ENCODE assay signal across 13 cellular contexts in the genomic region with DNA sequence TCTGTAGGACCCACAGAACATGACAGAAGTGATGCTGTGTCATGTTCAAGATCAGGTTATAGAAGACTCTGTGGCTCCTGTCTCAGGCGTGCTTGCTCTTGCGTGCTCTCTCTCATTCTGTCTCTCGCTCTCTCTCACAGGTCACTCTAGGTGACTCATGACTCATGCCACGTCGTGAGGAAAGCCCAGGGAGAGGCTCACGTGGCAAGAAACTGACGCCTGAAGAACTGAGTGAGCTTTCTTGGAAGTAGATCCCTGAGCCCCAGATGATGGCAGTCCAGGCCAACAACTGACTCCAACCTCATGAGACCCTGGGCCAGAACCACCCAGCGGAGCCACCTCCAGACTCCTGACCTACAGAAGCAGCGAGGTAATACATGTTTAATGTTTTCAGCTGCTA.
A peak's percentile ranks its signal among the peaks of the same experiment; 100 is the strongest.
DNase-seq lines count a peak whose midpoint lies in the region; ATAC-seq and TF ChIP-seq lines count a peak whose summit lies in the region.
"Had no signal": no experiment of that assay in that cellular context is flagged by ENCODE, and none has a peak within 500 bp of the region (broad histone marks: within the 10 kb centered on the region; RNA-seq: fewer than 3 reads in every experiment).

No MANE protein-coding gene starts in this region.

- H3K27ac ChIP-seq in gastrocnemius medialis = peak overlapping the region; percentile 47 to 69 (median 55)

- peaks cover 4 to 5% of the 10 kb centered on the region in 2 donors for H3K4me1 ChIP-seq in gastrocnemius medialis

- H3K9me3 ChIP-seq in gastrocnemius medialis = no peaks in the 10 kb centered on the region

- in situ Hi-C loops in SK-MEL-5 (cut with HindIII; ENCODE audit: low pct_unique_long_range_greater_than_20kb, low sequenced_read_pairs) = no loop called here
- in situ Hi-C loops in gastrocnemius medialis (cut with MboI; ENCODE audit: low sequenced_read_pairs in 4 of 4) = loop anchor here in 1 of 4 donors (25.0 kb wide), 1 partner anchor 106 kb away; the partner anchor contains the start of gene DNMBP

- no peaks in the 10 kb centered on the region for H3K27me3 ChIP-seq in gastrocnemius medialis

- DNase-seq in ELR (ENCODE audit: low read depth) (peak; percentile 97), SK-MEL-5 (ENCODE audit: low read depth, low spot score) (peak; percentile 77), fibroblast of villous mesenchyme (ENCODE audit: low read depth) (peak; percentile 92), gastrocnemius medialis (peak; percentile 80 to 93), NCI-H2196 (lab: John Stamatoyannopoulos, UW; ENCODE audit: unreplicated experiment) (no peak), DMS53 (lab: John Stamatoyannopoulos, UW) (no peak)
- no peak for DNase-seq in activated CD4-positive, alpha-beta T cell treated with anti-CD3 and anti-CD28 coated beads, Interleukin-2, amount 50 U/mL, for 1 hour
- DNase-seq: activated CD4-positive, alpha-beta T cell treated with anti-CD3 and anti-CD28 coated beads for 4 hours; GOT3; naive B cell; NCI-H2029 treated with DMSO at 0.1 percent for 48 hours; SHP77 had no signal

- intact Hi-C loops in gastrocnemius medialis (cut with DNase I; ENCODE audit: low total_unique reads) = loop anchor here (1.0 kb wide), 2 partner anchors 103 to 140 kb away; partner anchors contain the start of gene DNMBP

- H3K4me3 ChIP-seq in fibroblast of villous mesenchyme (ENCODE audit: low read depth, low read length) (no peak overlapping the region), gastrocnemius medialis (no peak overlapping the region)

- H3K36me3 ChIP-seq in gastrocnemius medialis = peaks cover 0 to 15% of the 10 kb centered on the region in 2 donors

- TF ChIP-seq CTCF in fibroblast of villous mesenchyme (IDR thresholded peaks at IDR 0.05; ENCODE audit: insufficient read depth, low read depth, low read length) = no peak
- TF ChIP-seq CTCF in gastrocnemius medialis (IDR thresholded peaks at IDR 0.05 in 4 of 5, conservative IDR thresholded peaks at IDR 0.05 in 1 of 5) = peak in 1 of 5 experiments; percentile 20

- TF ChIP-seq POLR2A in gastrocnemius medialis (IDR thresholded peaks at IDR 0.05) = no peak

- ATAC-seq in gastrocnemius medialis = peak; percentile 98 to 100
- no peak for ATAC-seq in HG03045 (IDR thresholded peaks at IDR 0.05; ENCODE audit: unreplicated experiment)

Comparison
In these comparisons a context has a peak if more than half of its experiments do, and no peak if none do; other contexts are left out.
1. DNase-seq: peak in ELR (single experiment), SK-MEL-5 (single experiment), fibroblast of villous mesenchyme (single experiment) and gastrocnemius medialis (2 of 2); none in activated CD4-positive, alpha-beta T cell treated with anti-CD3 and anti-CD28 coated beads, Interleukin-2, amount 50 U/mL, for 1 hour (single experiment), NCI-H2196 (single experiment) and DMS53 (single experiment).